In the genomic region with DNA sequence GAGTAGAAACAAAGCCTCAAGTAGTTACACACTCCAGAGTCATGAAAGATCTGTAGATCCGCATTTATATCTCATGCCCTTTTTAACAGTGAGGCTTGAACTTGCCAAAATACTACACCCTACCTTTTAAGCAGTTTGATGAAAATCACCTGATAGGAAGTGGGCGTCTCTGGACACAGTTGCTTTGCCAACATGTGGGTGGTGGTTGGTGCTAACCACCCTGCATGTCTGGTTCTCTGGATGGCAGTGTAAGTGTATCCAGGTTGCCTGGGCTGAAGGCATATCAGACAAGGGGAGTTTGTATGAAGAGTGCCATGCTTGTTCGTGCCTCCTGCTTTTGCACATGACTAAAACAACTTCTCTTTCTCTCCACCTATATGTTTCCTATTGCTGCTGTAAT, we compare ENCODE assay signal across 27 cellular contexts.
DNase-seq lines count a peak whose midpoint lies in the region; ATAC-seq and TF ChIP-seq lines count a peak whose summit lies in the region.
"Had no signal": no experiment of that assay in that cellular context is flagged by ENCODE, and none has a peak within 500 bp of the region (broad histone marks: within the 10 kb centered on the region; RNA-seq: fewer than 3 reads in every experiment).

No MANE protein-coding gene starts in this region.

- ATAC-seq in Right ventricle myocardium inferior: no peak
- peak; percentile 70 to 79 (median 71) for ATAC-seq in natural killer cell
- ATAC-seq in GM18858 (IDR thresholded peaks at IDR 0.05; ENCODE audit: unreplicated experiment): no peak
- no peak for ATAC-seq in GM21619 (IDR thresholded peaks at IDR 0.05; ENCODE audit: unreplicated experiment)

- intact Hi-C loops in left ventricle myocardium inferior (cut with micrococcal nuclease): no loop called here
- intact Hi-C loops in Right ventricle myocardium inferior (cut with DNase I): loop anchor here (5.0 kb wide), 2 partner anchors 44 to 86 kb away; no protein-coding TSS in a partner anchor
- intact Hi-C loops in dendritic cell treated with granulocyte-macrophage colony-stimulating factor and Interleukin-4, amounts not matched to agents 40 ng/mL and 50 ng/mL, for 4 days (cut with micrococcal nuclease): no loop called here
- intact Hi-C loops in natural killer cell (cut with micrococcal nuclease): loop anchor here (5.0 kb wide), 2 partner anchors 181 to 251 kb away; a partner anchor contains a TSS

- H3K9me3 ChIP-seq in left ventricle myocardium inferior (replicated peaks): no peaks in the 10 kb centered on the region
- H3K9me3 ChIP-seq: adrenal gland, HAP-1, tibial nerve had no signal

- no peak for TF ChIP-seq CTCF in left ventricle myocardium inferior (IDR thresholded peaks at IDR 0.05; ENCODE audit: borderline replicate concordance)
- TF ChIP-seq CTCF in natural killer cell (IDR thresholded peaks at IDR 0.05): no peak

- no peaks in the 10 kb centered on the region for H3K27me3 ChIP-seq in left ventricle myocardium inferior (ENCODE audit: low read depth)
- H3K27me3 ChIP-seq: adrenal gland; BLaER1 treated with 17β-estradiol and CSF1 and Interleukin-3, amounts not matched to agents 10 nM and 100 nM; tibial nerve had no signal

- peak overlapping the region; percentile 74 for H3K27ac Mint-ChIP-seq in dendritic cell treated with granulocyte-macrophage colony-stimulating factor and Interleukin-4, amounts not matched to agents 40 ng/mL and 50 ng/mL, for 4 days
- H3K27ac Mint-ChIP-seq in natural killer cell: peak overlapping the region; percentile 85 to 90
- H3K27ac Mint-ChIP-seq: activated T-cell treated with anti-CD3 and anti-CD28 coated beads, Interleukin-2, amount 50 U/mL, for 24 hours; T-helper 1 cell treated with Interleukin-12 subunit alpha and Interleukin-12 subunit beta and Interleukin-4 antibody, amounts not matched to agents 30 μg/mL and 1 μg/mL, for 36 hours had no signal

- no peak overlapping the region for H3K4me3 ChIP-seq in left ventricle myocardium inferior
- H3K4me3 ChIP-seq: adrenal gland; BLaER1 treated with 17β-estradiol and CSF1 and Interleukin-3, amounts not matched to agents 10 nM and 100 nM; HAP-1; skin epidermis; tibial nerve had no signal

- H3K4me3 Mint-ChIP-seq in dendritic cell treated with granulocyte-macrophage colony-stimulating factor and Interleukin-4, amounts not matched to agents 40 ng/mL and 50 ng/mL, for 4 days: no peak overlapping the region
- peak overlapping the region; percentile 87 for H3K4me3 Mint-ChIP-seq in natural killer cell
- H3K4me3 Mint-ChIP-seq: activated T-cell treated with anti-CD3 and anti-CD28 coated beads, Interleukin-2, amount 50 U/mL, for 24 hours; brain; T-helper 1 cell treated with Interleukin-12 subunit alpha and Interleukin-12 subunit beta and Interleukin-4 antibody, amounts not matched to agents 30 μg/mL and 1 μg/mL, for 36 hours had no signal

- no peak for DNase-seq in left ventricle myocardium inferior
- DNase-seq in Right ventricle myocardium inferior (ENCODE audit: missing footprints): no peak
- DNase-seq in natural killer cell: peak; percentile 20
- no peak for DNase-seq in kidney glomerular epithelial cell (lab: John Stamatoyannopoulos, UW)
- DNase-seq: activated CD4-positive, alpha-beta T cell treated with anti-CD3 and anti-CD28 coated beads for 1 hour; activated CD8-positive, alpha-beta memory T cell treated with anti-CD3 and anti-CD28 coated beads for 24 hours; activated gamma-delta T cell; activated T-cell treated with anti-CD3 and anti-CD28 coated beads, Interleukin-2, amount 50 U/mL, for 24 hours; adrenal gland; COR-L47; DMS53; effector CD4-positive, alpha-beta T cell; Karpas-422; NCI-H1436 treated with DMSO at 0.1 percent for 48 hours; NCI-H2107; NCI-H748 treated with DMSO at 0.1 percent for 48 hours; RPMI8226; stimulated activated CD8-positive, alpha-beta memory T cell treated with anti-CD3 and anti-CD28 coated beads, Interleukin-4, amount 100 ng/mL, for 48 hours had no signal

- peak overlapping the region; percentile 87 for H3K27ac ChIP-seq in left ventricle myocardium inferior (replicated peaks)
- H3K27ac ChIP-seq: BLaER1 treated with 17β-estradiol and CSF1 and Interleukin-3, amounts not matched to agents 10 nM and 100 nM; tibial nerve had no signal

- H3K4me1 Mint-ChIP-seq in dendritic cell treated with granulocyte-macrophage colony-stimulating factor and Interleukin-4, amounts not matched to agents 40 ng/mL and 50 ng/mL, for 4 days (ENCODE audit: low read depth): peaks cover 27% of the 10 kb centered on the region
- peaks cover 61 to 66% of the 10 kb centered on the region in 2 donors for H3K4me1 Mint-ChIP-seq in natural killer cell

- peaks cover 81% of the 10 kb centered on the region for H3K36me3 Mint-ChIP-seq in dendritic cell treated with granulocyte-macrophage colony-stimulating factor and Interleukin-4, amounts not matched to agents 40 ng/mL and 50 ng/mL, for 4 days (ENCODE audit: low read depth)
- no peaks in the 10 kb centered on the region for H3K36me3 Mint-ChIP-seq in natural killer cell

- no peaks in the 10 kb centered on the region for H3K36me3 ChIP-seq in left ventricle myocardium inferior
- H3K36me3 ChIP-seq: HAP-1 had no signal

- no peaks in the 10 kb centered on the region for H3K27me3 Mint-ChIP-seq in dendritic cell treated with granulocyte-macrophage colony-stimulating factor and Interleukin-4, amounts not matched to agents 40 ng/mL and 50 ng/mL, for 4 days
- H3K27me3 Mint-ChIP-seq in natural killer cell (ENCODE audit: low read depth in 2 of 2): no peaks in the 10 kb centered on the region
- H3K27me3 Mint-ChIP-seq: activated T-cell treated with anti-CD3 and anti-CD28 coated beads, Interleukin-2, amount 50 U/mL, for 24 hours had no signal

- H3K4me1 ChIP-seq in left ventricle myocardium inferior: peaks cover 94% of the 10 kb centered on the region
- H3K4me1 ChIP-seq: HAP-1 had no signal

- peaks cover 15% of the 10 kb centered on the region for H3K9me3 Mint-ChIP-seq in dendritic cell treated with granulocyte-macrophage colony-stimulating factor and Interleukin-4, amounts not matched to agents 40 ng/mL and 50 ng/mL, for 4 days
- no peaks in the 10 kb centered on the region for H3K9me3 Mint-ChIP-seq in natural killer cell
- H3K9me3 Mint-ChIP-seq: activated T-cell treated with anti-CD3 and anti-CD28 coated beads, Interleukin-2, amount 50 U/mL, for 24 hours; T-helper 1 cell treated with Interleukin-12 subunit alpha and Interleukin-12 subunit beta and Interleukin-4 antibody, amounts not matched to agents 30 μg/mL and 1 μg/mL, for 36 hours had no signal

Comparison
In these comparisons a context has a peak if more than half of its experiments do, and no peak if none do; other contexts are left out.
1. intact Hi-C loops: an anchor here in Right ventricle myocardium inferior (5.0 kb wide) and natural killer cell (5.0 kb wide); none called in left ventricle myocardium inferior and dendritic cell treated with granulocyte-macrophage colony-stimulating factor and Interleukin-4, amounts not matched to agents 40 ng/mL and 50 ng/mL, for 4 days.
2. ATAC-seq: peak in natural killer cell (3 of 3); none in Right ventricle myocardium inferior (single experiment), GM18858 (single experiment) and GM21619 (single experiment).